ENCODE assay signal across 10 cellular contexts in the genomic region with DNA sequence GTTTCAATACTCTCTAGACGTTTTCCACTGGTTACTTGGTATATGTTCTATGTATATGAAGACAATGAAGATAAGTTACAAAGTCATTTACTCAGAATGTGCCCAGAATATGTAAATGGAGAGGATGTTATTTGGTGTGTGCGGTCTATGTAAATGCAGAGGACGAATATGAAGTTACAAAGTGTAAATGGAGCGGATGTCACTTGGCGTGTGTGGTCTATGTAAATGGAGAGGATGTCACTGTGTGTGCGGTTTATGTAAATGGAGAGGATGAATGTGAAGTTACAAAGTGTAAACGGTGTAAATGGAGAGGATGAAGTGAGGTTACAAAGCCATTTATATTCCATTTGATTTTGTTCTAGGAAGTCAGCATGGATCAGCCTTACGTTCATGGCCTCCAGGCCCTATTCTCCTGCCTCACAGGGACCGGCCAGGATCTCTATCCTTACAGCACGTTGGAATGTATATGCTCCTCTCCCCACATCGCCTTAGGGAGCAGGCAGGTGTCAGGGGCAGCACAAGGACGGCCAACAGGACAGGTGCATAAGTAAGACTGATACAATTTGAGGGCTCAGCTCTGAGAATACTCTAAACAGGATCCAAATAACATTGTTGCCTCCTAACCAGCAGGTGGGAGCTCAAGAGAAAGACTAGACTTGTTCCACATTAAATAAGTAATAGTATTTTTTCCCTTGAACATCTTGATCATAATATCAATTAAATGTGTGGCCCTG. TPM values are rescaled to one million over a fixed set of nuclear protein-coding genes. Genes with fewer than 3 reads are reported as not detected.
DNase-seq lines count a peak whose midpoint lies in the region; ATAC-seq, FAIRE-seq and TF ChIP-seq lines count a peak whose summit lies in the region.
"Had no signal": no experiment of that assay in that cellular context is flagged by ENCODE, and none has a peak within 500 bp of the region (broad histone marks: within the 10 kb centered on the region; RNA-seq: fewer than 3 reads in every experiment).

No MANE protein-coding gene starts in this region.

- H3K9me3 ChIP-seq in H1 (ENCODE audit: insufficient read depth in 2 of 2, low read depth in 1 of 2, low read length in 1 of 2): no peaks in the 10 kb centered on the region
- H3K9me3 ChIP-seq in ovary: no peaks in the 10 kb centered on the region
- H3K9me3 ChIP-seq: gastrocnemius medialis had no signal

- CTCF ChIA-PET in H1 (lab: Charles Lee; ENCODE audit: partially characterized antibody): interaction anchor here (0.9 to 1.5 kb wide), 4 partner anchors 11 to 421 kb away, joined by 3 to 7 read pairs (median 4); partner anchors contain the start of gene TCL1B

- H2BK12ac ChIP-seq in H1 (ENCODE audit: low read depth, low read length): peak overlapping the region; percentile 6; the same call in 1 of the 2 replicates

- no peak overlapping the region for H4K8ac ChIP-seq in H1 (ENCODE audit: extremely low read depth, insufficient read depth, low read length)

- no peak overlapping the region for H2AFZ ChIP-seq in H1 (ENCODE audit: low read length)

- H3K4me1 ChIP-seq in H1 (replicated peaks in 1 of 4; ENCODE audit: control insufficient read depth in 3 of 4, insufficient read depth in 4 of 4, low read length in 3 of 4) (peaks cover 0 to 6% (median 2%) of the 10 kb centered on the region in 4 experiments; a peak in 6 of 7 replicates), ovary (ENCODE audit: insufficient read depth) (no peaks in the 10 kb centered on the region)
- H3K4me1 ChIP-seq: gastrocnemius medialis had no signal

- H4K20me1 ChIP-seq in H1 (replicated peaks in 1 of 2; ENCODE audit: control insufficient read depth in 1 of 2, insufficient read depth in 2 of 2, low read length in 2 of 2): no peaks in the 10 kb centered on the region

- H2AK5ac ChIP-seq in H1 (ENCODE audit: low read depth, low read length): no peak overlapping the region

- no peak for FAIRE-seq in H1 (lab: Jason Lieb, UNC)
- FAIRE-seq in D721Med (lab: Jason Lieb, UNC): no peak

- POLR2A ChIA-PET in H1 (lab: Charles Lee; ENCODE audit: partially characterized antibody): no interaction called here

- H4K91ac ChIP-seq in H1 (replicated peaks; ENCODE audit: insufficient read length, low read length): no peak overlapping the region

- TF ChIP-seq CTCF in H1 (IDR thresholded peaks at IDR 0.05; ENCODE audit: control extremely low read depth in 1 of 3, insufficient read depth in 1 of 3, low read depth in 1 of 3, low read length in 3 of 3): no peak
- TF ChIP-seq CTCF in ovary (IDR thresholded peaks at IDR 0.05): no peak
- no peak for TF ChIP-seq CTCF in D721Med (IDR thresholded peaks at IDR 0.05; ENCODE audit: insufficient read depth, missing control alignments)

- H2BK15ac ChIP-seq in H1 (ENCODE audit: low read length): no peak overlapping the region

- TF ChIP-seq EP300 in H1 (IDR thresholded peaks at IDR 0.05; ENCODE audit: borderline replicate concordance in 1 of 2, low read depth in 2 of 2, low read length in 2 of 2) (no peak), ovary (IDR thresholded peaks at IDR 0.05) (no peak)

- no peak overlapping the region for H2BK5ac ChIP-seq in H1 (ENCODE audit: low read depth, low read length)

- no peak overlapping the region for H3K23ac ChIP-seq in H1 (ENCODE audit: insufficient read length)

- no peak overlapping the region for H3K4me2 ChIP-seq in H1 (ENCODE audit: insufficient read depth in 1 of 2, low read depth in 2 of 2, low read length in 2 of 2)

- no peaks in the 10 kb centered on the region for H3K36me3 ChIP-seq in H1 (ENCODE audit: control insufficient read depth in 2 of 4, insufficient read depth in 4 of 4, low read length in 3 of 4)
- H3K36me3 ChIP-seq in ovary: no peaks in the 10 kb centered on the region
- H3K36me3 ChIP-seq: gastrocnemius medialis had no signal

- H4K5ac ChIP-seq in H1 (ENCODE audit: insufficient read length, low read depth, low read length): no peak overlapping the region

- no peak overlapping the region for H3K14ac ChIP-seq in H1 (ENCODE audit: insufficient read length)

- DNase-seq in H1 (ENCODE audit: low read depth in 1 of 2, low spot score in 2 of 2): no peak
- DNase-seq in ovary: no peak
- DNase-seq in D721Med (ENCODE audit: insufficient read length, low spot score): no peak
- no peak for DNase-seq in posterior cingulate gyrus
- no peak for DNase-seq in activated effector memory CD4-positive, alpha-beta T cell treated with anti-CD3 and anti-CD28 coated beads, Interleukin-2, amount 50 U/mL, for 16 hours
- DNase-seq: gastrocnemius medialis had no signal

- ATAC-seq in GM18519 (IDR thresholded peaks at IDR 0.05; ENCODE audit: low FRiP score, unreplicated experiment): peak; percentile 99
- ATAC-seq in GM21526 (IDR thresholded peaks at IDR 0.05; ENCODE audit: low FRiP score, unreplicated experiment): peak; percentile 94
- ATAC-seq in HG03108 (IDR thresholded peaks at IDR 0.05; ENCODE audit: unreplicated experiment): peak; percentile 92
- ATAC-seq: gastrocnemius medialis had no signal

- H3K18ac ChIP-seq in H1 (ENCODE audit: extremely low read depth, low read length): no peak overlapping the region

- no peak for TF ChIP-seq RAD21 in H1 (IDR thresholded peaks at IDR 0.05 in 1 of 2, conservative IDR thresholded peaks at IDR 0.05 in 1 of 2; ENCODE audit: low read depth in 2 of 2, low read length in 2 of 2)

- no peak overlapping the region for H2BK120ac ChIP-seq in H1 (replicated peaks; ENCODE audit: low read depth, low read length)

- WGBS in H1 (ENCODE audit: extremely low coverage in 1 of 2, insufficient coverage in 1 of 2, insufficient read length in 1 of 2, insufficient replicate concordance in 2 of 2, low coverage in 1 of 2, low lambda C conversion rate in 2 of 2, missing lambda C conversion rate in 1 of 2), 2 experiments: 83 to 100% methylated on average over 1 to 12 of the region's 12 CpGs
- 81 to 84% (median 83%) methylated on average over 12 of the region's 12 CpGs for WGBS in ovary, 3 donors

- TF ChIP-seq POLR2A in H1 (IDR thresholded peaks at IDR 0.05; ENCODE audit: control extremely low read depth in 1 of 2, low read depth in 2 of 2, low read length in 2 of 2) (no peak), ovary (IDR thresholded peaks at IDR 0.05) (no peak)

- no peak overlapping the region for H3K9ac ChIP-seq in H1 (replicated peaks in 1 of 4; ENCODE audit: extremely low read depth in 1 of 4, low read depth in 3 of 4, low read length in 3 of 4)

- H3K4me3 ChIP-seq in H1 (ENCODE audit: extremely low read depth in 1 of 4, insufficient read depth in 2 of 4, low read depth in 3 of 4, low read length in 4 of 4): no peak overlapping the region
- no peak overlapping the region for H3K4me3 ChIP-seq in ovary
- H3K4me3 ChIP-seq: gastrocnemius medialis, skin epidermis had no signal

- no peak overlapping the region for H3K27ac ChIP-seq in H1 (ENCODE audit: low read depth, low read length)
- H3K27ac ChIP-seq in ovary: no peak overlapping the region
- H3K27ac ChIP-seq: gastrocnemius medialis, skin epidermis had no signal

- intact Hi-C loops in ovary (cut with DNase I) (no loop called here), posterior cingulate gyrus (cut with DNase I) (no loop called here)

- no peak overlapping the region for H2BK20ac ChIP-seq in H1 (ENCODE audit: low read length)

- no peak overlapping the region for H3K4ac ChIP-seq in H1 (replicated peaks; ENCODE audit: insufficient read length, low read depth, low read length)

- H3K27me3 ChIP-seq in H1 (replicated peaks in 1 of 4; ENCODE audit: control insufficient read depth in 3 of 4, extremely low read depth in 1 of 4, insufficient read depth in 3 of 4, low read length in 3 of 4) (peaks cover 0 to 6% (median 4%) of the 10 kb centered on the region in 4 experiments; a peak in 4 of 7 replicates), ovary (no peaks in the 10 kb centered on the region)
- H3K27me3 ChIP-seq: gastrocnemius medialis had no signal

- H3K79me1 ChIP-seq in H1 (ENCODE audit: low read depth, low read length): no peaks in the 10 kb centered on the region

- no peaks in the 10 kb centered on the region for H3K23me2 ChIP-seq in H1 (ENCODE audit: low read depth, low read length)

- H3K56ac ChIP-seq in H1 (replicated peaks; ENCODE audit: insufficient read length, low read depth, low read length): no peak overlapping the region

- no peaks in the 10 kb centered on the region for H3K79me2 ChIP-seq in H1 (ENCODE audit: control insufficient read depth in 1 of 2, insufficient read depth in 2 of 2, low read length in 2 of 2)

TF ChIP-seq in H1, 55 proteins besides CTCF, POLR2A, EP300 and RAD21 (continues in another document):
- no peak for TF ChIP-seq YY1 (IDR thresholded peaks at IDR 0.05; ENCODE audit: low read depth, low read length)
- no peak for TF ChIP-seq SP4 (IDR thresholded peaks at IDR 0.05; ENCODE audit: low read length)
- no peak for TF ChIP-seq SIRT6 (IDR thresholded peaks at IDR 0.05; ENCODE audit: low read length)
- no peak for TF ChIP-seq CREB1 (IDR thresholded peaks at IDR 0.05)
- TF ChIP-seq SRF (IDR thresholded peaks at IDR 0.05; ENCODE audit: low read depth, low read length): no peak
- TF ChIP-seq RXRA (IDR thresholded peaks at IDR 0.05; ENCODE audit: insufficient read depth, low read depth, low read length): no peak
- no peak for TF ChIP-seq JUND (IDR thresholded peaks at IDR 0.05; ENCODE audit: low read length)
- TF ChIP-seq SP2 (IDR thresholded peaks at IDR 0.05; ENCODE audit: low read length): no peak
- TF ChIP-seq NANOG (IDR thresholded peaks at IDR 0.05; ENCODE audit: insufficient read depth, low read depth, low read length, poor library complexity, severe bottlenecking): no peak
- TF ChIP-seq ZNF274 (IDR thresholded peaks at IDR 0.05; ENCODE audit: borderline replicate concordance, extremely low read depth, low read length): no peak
- TF ChIP-seq POLR2AphosphoS5 (IDR thresholded peaks at IDR 0.05; ENCODE audit: low read depth, low read length): no peak
- no peak for TF ChIP-seq KDM5A (IDR thresholded peaks at IDR 0.05; ENCODE audit: low read length)
- no peak for TF ChIP-seq GABPA (IDR thresholded peaks at IDR 0.05; ENCODE audit: borderline replicate concordance, insufficient read depth, low read length)
- no peak for TF ChIP-seq RBBP5 (IDR thresholded peaks at IDR 0.05; ENCODE audit: borderline replicate concordance, low read depth, low read length)
- TF ChIP-seq NRF1 (IDR thresholded peaks at IDR 0.05; ENCODE audit: low read depth, low read length): no peak

RNA-seq across cellular contexts. Expression of gene GLRX5, which starts 42.4 kb away (rescaled TPM):
- 84.8 and 88.8 TPM in 2 replicates for total RNA-seq in H1 (2021; fragmentation: NEBNext Ultra II Directional; extraction: Animal tissue kit (Norgen Biotek cat#: 25700))
- polyA plus RNA-seq in H1 (2011; rRNA removed) (43.9 and 70.1 TPM in 2 replicates), ovary (100 to 1,000 TPM in 1 of 2 donors, 10 to 100 TPM in 1; 52.6 to 105 TPM)
- 63.6 TPM for polyA plus RNA-seq in H1 (2011; cell fraction: cytosol; rRNA removed)
- polyA plus RNA-seq in H1 (2011; cell fraction: nucleus; rRNA removed): 15.0 TPM
- polyA plus RNA-seq in H1 (2012, experiment 1 of 2): 60.3 to 76.3 TPM (median 63.3 TPM) in 4 replicates
- 93.9 TPM for polyA plus RNA-seq in H1 (2012, experiment 2 of 2)
- polyA plus RNA-seq in H1 (2013, experiment 1 of 2): 55.0 TPM
- 58.1 TPM for polyA plus RNA-seq in H1 (2013, experiment 2 of 2)
- polyA minus RNA-seq in H1 (2011; rRNA and poly(A)+ RNA removed): 16.3 and 16.7 TPM in 2 replicates
- polyA minus RNA-seq in H1 (2011; cell fraction: cytosol; rRNA and poly(A)+ RNA removed): 27.7 TPM
- 15.2 TPM for polyA minus RNA-seq in H1 (2011; cell fraction: nucleus; rRNA and poly(A)+ RNA removed)
- total RNA-seq in ovary: 10 to 100 TPM; 38.0 to 49.2 (median 41.7) TPM
